8 cellular contexts compared by ENCODE assay signal in genomic region chr7:129188372-129188891, GRCh38. TPM values are rescaled to one million over a fixed set of nuclear protein-coding genes. Genes with fewer than 3 reads are reported as not detected.
DNase-seq lines count a peak whose midpoint lies in the region; ATAC-seq, FAIRE-seq and TF ChIP-seq lines count a peak whose summit lies in the region.

Gene SMO (plus strand): TSS chr7:129188633. CDS start chr7:129189152, 519 bp downstream.

- DNase-seq in AG04449 (ENCODE audit: low read depth, low spot score) (no peak), Panc1 (ENCODE audit: low read depth, low spot score) (no peak), H1 (ENCODE audit: low read depth in 1 of 2, low spot score in 2 of 2) (peak; percentile 54 to 91), mesothelial cell of epicardium (ENCODE audit: low spot score in 2 of 2, unreplicated experiment in 2 of 2) (peak; percentile 77 to 89), upper lobe of right lung (no peak), inferior parietal cortex (ENCODE audit: extremely low spot score) (no peak)

- in situ Hi-C loops in Panc1 (cut with HindIII; ENCODE audit: low pct_unique_long_range_greater_than_20kb, low sequenced_read_pairs): no loop called here

- H3K18ac ChIP-seq in H1 (ENCODE audit: extremely low read depth, low read length): peak within 1 kb of the TSS; percentile 84

- no peak; a peak in 1 of 4 replicates for TF ChIP-seq RAD21 in H1 (IDR thresholded peaks at IDR 0.05 in 1 of 2, conservative IDR thresholded peaks at IDR 0.05 in 1 of 2; ENCODE audit: low read depth in 2 of 2, low read length in 2 of 2)

- 3% methylated on average over 16 of the region's 48 CpGs; no CpG with 5 or more reads in 1 of the 2 experiments for WGBS in H1 (ENCODE audit: extremely low coverage in 1 of 2, insufficient coverage in 1 of 2, insufficient read length in 1 of 2, insufficient replicate concordance in 2 of 2, low coverage in 1 of 2, low lambda C conversion rate in 2 of 2, missing lambda C conversion rate in 1 of 2), 2 experiments

- H3K56ac ChIP-seq in H1 (replicated peaks; ENCODE audit: insufficient read length, low read depth, low read length): peak within 1 kb of the TSS; percentile 35

- H3K9ac ChIP-seq in H1 (replicated peaks in 1 of 4; ENCODE audit: extremely low read depth in 1 of 4, low read depth in 3 of 4, low read length in 3 of 4): peak within 1 kb of the TSS; percentile 81 to 96 (median 85)

- CTCF ChIA-PET in AG04449 (lab: Yijun Ruan, JAX): interaction anchor here (1.0 to 3.3 kb wide), 4 partner anchors 21 to 26 kb away, joined by 3 to 18 read pairs (median 5); no protein-coding TSS in a partner anchor
- CTCF ChIA-PET in Panc1 (lab: Charles Lee): interaction anchor here (1.2 kb wide), 1 partner anchor 25 kb away, joined by 3 read pairs; no protein-coding TSS in a partner anchor
- CTCF ChIA-PET in H1 (lab: Charles Lee; ENCODE audit: partially characterized antibody): interaction anchor here (0.8 to 1.6 kb wide), 3 partner anchors 22 to 25 kb away, joined by 3 to 6 read pairs (median 3); no protein-coding TSS in a partner anchor

- no peak within 1 kb of the TSS for H3K14ac ChIP-seq in H1 (ENCODE audit: insufficient read length)

- peaks cover 16% of the 10 kb centered on the region for H3K23me2 ChIP-seq in H1 (ENCODE audit: low read depth, low read length)

- TF ChIP-seq EP300 in H1 (IDR thresholded peaks at IDR 0.05; ENCODE audit: borderline replicate concordance in 1 of 2, low read depth in 2 of 2, low read length in 2 of 2): peak in 1 of 2 experiments; percentile 76; a peak in 1 of 3 replicates

- H3K23ac ChIP-seq in H1 (ENCODE audit: insufficient read length): no peak within 1 kb of the TSS

- H3K9me3 Mint-ChIP-seq in mesothelial cell of epicardium: no peaks in the 10 kb centered on the region

- H3K36me3 ChIP-seq in Panc1 (ENCODE audit: control insufficient read depth, insufficient read depth, low read length) (no peaks in the 10 kb centered on the region), H1 (ENCODE audit: control insufficient read depth in 2 of 4, insufficient read depth in 4 of 4, low read length in 3 of 4) (peaks cover 0 to 6% (median 2%) of the 10 kb centered on the region in 4 experiments; a peak in 1 of 8 replicates), upper lobe of right lung (no peaks in the 10 kb centered on the region)

- peaks cover 12% of the 10 kb centered on the region for H3K36me3 Mint-ChIP-seq in mesothelial cell of epicardium

- peak within 1 kb of the TSS; percentile 84 for H3K27ac Mint-ChIP-seq in mesothelial cell of epicardium

- peak within 1 kb of the TSS; percentile 45 for H4K91ac ChIP-seq in H1 (replicated peaks; ENCODE audit: insufficient read length, low read length)

- peak within 1 kb of the TSS; percentile 30; the same call in 1 of the 2 replicates for H2AFZ ChIP-seq in H1 (ENCODE audit: low read length)

- no peaks in the 10 kb centered on the region for H3K9me3 ChIP-seq in Panc1 (ENCODE audit: control insufficient read depth, insufficient read depth, low read depth, low read length)
- no peaks in the 10 kb centered on the region for H3K9me3 ChIP-seq in H1 (ENCODE audit: insufficient read depth in 2 of 2, low read depth in 1 of 2, low read length in 1 of 2)
- no peaks in the 10 kb centered on the region for H3K9me3 ChIP-seq in upper lobe of right lung

- H2AK5ac ChIP-seq in H1 (ENCODE audit: low read depth, low read length): no peak within 1 kb of the TSS

- H3K4me3 ChIP-seq in AG04449 (ENCODE audit: low read depth, low read length) (peak within 1 kb of the TSS; percentile 77), GM12875 (ENCODE audit: low read depth, low read length) (peak within 1 kb of the TSS; percentile 66), Panc1 (ENCODE audit: low read depth in 2 of 2, low read length in 2 of 2) (peak within 1 kb of the TSS; percentile 45 to 56), H1 (ENCODE audit: extremely low read depth in 1 of 4, insufficient read depth in 2 of 4, low read depth in 3 of 4, low read length in 4 of 4) (peak within 1 kb of the TSS; percentile 80 to 99 (median 90)), upper lobe of right lung (peak within 1 kb of the TSS; percentile 59)

- H3K4me3 Mint-ChIP-seq in mesothelial cell of epicardium: peak within 1 kb of the TSS; percentile 84

- TF ChIP-seq CTCF in AG04449 (IDR thresholded peaks at IDR 0.05; ENCODE audit: insufficient read depth, low read length, missing control alignments) (no peak), GM12875 (IDR thresholded peaks at IDR 0.05; ENCODE audit: borderline replicate concordance, insufficient read depth, low read depth, low read length) (no peak), Panc1 (IDR thresholded peaks at IDR 0.05) (no peak), H1 (IDR thresholded peaks at IDR 0.05; ENCODE audit: control extremely low read depth in 1 of 3, insufficient read depth in 1 of 3, low read depth in 1 of 3, low read length in 3 of 3) (no peak), mesothelial cell of epicardium (IDR thresholded peaks at IDR 0.05; ENCODE audit: unreplicated experiment) (no peak), upper lobe of right lung (IDR thresholded peaks at IDR 0.05) (no peak)

- peaks cover 14% of the 10 kb centered on the region for H3K27me3 ChIP-seq in Panc1 (ENCODE audit: control insufficient read depth, insufficient read depth, low read length)
- H3K27me3 ChIP-seq in H1 (replicated peaks in 1 of 4; ENCODE audit: control insufficient read depth in 3 of 4, extremely low read depth in 1 of 4, insufficient read depth in 3 of 4, low read length in 3 of 4): peaks cover 0 to 12% (median 6%) of the 10 kb centered on the region in 4 experiments; a peak in 4 of 7 replicates
- peaks cover 42% of the 10 kb centered on the region for H3K27me3 ChIP-seq in upper lobe of right lung

- H3K4me1 Mint-ChIP-seq in mesothelial cell of epicardium: peaks cover 35% of the 10 kb centered on the region

- peak within 1 kb of the TSS; percentile 91 for H3K4me2 ChIP-seq in H1 (ENCODE audit: insufficient read depth in 1 of 2, low read depth in 2 of 2, low read length in 2 of 2)

- H2BK15ac ChIP-seq in H1 (ENCODE audit: low read length): 0 out of 2 replicates have a peak within 1 kb of the TSS, but pooled peaks have one; percentile 54

- peak within 1 kb of the TSS; percentile 91 for H3K4ac ChIP-seq in H1 (replicated peaks; ENCODE audit: insufficient read length, low read depth, low read length)

- H3K4me1 ChIP-seq in Panc1 (ENCODE audit: control insufficient read depth, insufficient read depth, low read length) (no peaks in the 10 kb centered on the region), H1 (replicated peaks in 1 of 4; ENCODE audit: control insufficient read depth in 3 of 4, insufficient read depth in 4 of 4, low read length in 3 of 4) (peaks cover 4 to 12% (median 9%) of the 10 kb centered on the region in 4 experiments; a peak in 6 of 7 replicates), upper lobe of right lung (peaks cover 6% of the 10 kb centered on the region)

- FAIRE-seq in H1 (lab: Jason Lieb, UNC): no peak

- intact Hi-C loops in Panc1 (cut with micrococcal nuclease; ENCODE audit: unreplicated experiment) (no loop called here), upper lobe of right lung (cut with DNase I) (no loop called here)

- no TSS peak for BruUV-seq in Panc1 (replicated peaks; lab: Mats Ljungman, UMichigan)

- H3K27me3 Mint-ChIP-seq in mesothelial cell of epicardium (ENCODE audit: low read depth): no peaks in the 10 kb centered on the region

- peak; percentile 90 to 93 for TF ChIP-seq POLR2A in H1 (IDR thresholded peaks at IDR 0.05; ENCODE audit: control extremely low read depth in 1 of 2, low read depth in 2 of 2, low read length in 2 of 2)

- no peak within 1 kb of the TSS for H3K27ac ChIP-seq in Panc1 (ENCODE audit: low read length)
- peak within 1 kb of the TSS; percentile 48; the same call in 1 of the 2 replicates for H3K27ac ChIP-seq in H1 (ENCODE audit: low read depth, low read length)
- H3K27ac ChIP-seq in upper lobe of right lung: no peak within 1 kb of the TSS

- ATAC-seq in Panc1 (peak; percentile 65), upper lobe of right lung (peak; percentile 67), GM18873 (IDR thresholded peaks at IDR 0.05; ENCODE audit: low FRiP score, unreplicated experiment) (no peak)

- peak within 1 kb of the TSS; percentile 85; the same call in 1 of the 2 replicates for H2BK12ac ChIP-seq in H1 (ENCODE audit: low read depth, low read length)

- H2BK120ac ChIP-seq in H1 (replicated peaks; ENCODE audit: low read depth, low read length): peak within 1 kb of the TSS; percentile 29

- no peak within 1 kb of the TSS for H4K5ac ChIP-seq in H1 (ENCODE audit: insufficient read length, low read depth, low read length)

- H3K79me2 ChIP-seq in H1 (ENCODE audit: control insufficient read depth in 1 of 2, insufficient read depth in 2 of 2, low read length in 2 of 2): peaks cover 24 to 42% of the 10 kb centered on the region in 2 experiments

- peak within 1 kb of the TSS; percentile 48; the same call in 1 of the 2 replicates for H2BK5ac ChIP-seq in H1 (ENCODE audit: low read depth, low read length)

- POLR2A ChIA-PET in AG04449 (lab: Yijun Ruan, JAX): interaction anchor here (0.9 kb wide), 1 partner anchor 25 kb away, joined by 3 read pairs; no protein-coding TSS in a partner anchor
- POLR2A ChIA-PET in Panc1 (lab: Charles Lee): no interaction called here
- POLR2A ChIA-PET in H1 (lab: Charles Lee; ENCODE audit: partially characterized antibody): interaction anchor here (0.7 to 7.9 kb wide), 17 partner anchors 8 to 77 kb away, joined by 3 to 116 read pairs (median 5); partner anchors contain the start of gene AHCYL2

- H3K79me1 ChIP-seq in H1 (ENCODE audit: low read depth, low read length): peaks cover 10% of the 10 kb centered on the region

- H4K20me1 ChIP-seq in H1 (replicated peaks in 1 of 2; ENCODE audit: control insufficient read depth in 1 of 2, insufficient read depth in 2 of 2, low read length in 2 of 2): peaks cover 13 to 14% of the 10 kb centered on the region in 2 experiments

- H2BK20ac ChIP-seq in H1 (ENCODE audit: low read length): peak within 1 kb of the TSS; percentile 37; the same call in 1 of the 2 replicates

- peak within 1 kb of the TSS; percentile 86 for H4K8ac ChIP-seq in H1 (ENCODE audit: extremely low read depth, insufficient read depth, low read length)

TF ChIP-seq in H1, 55 proteins besides CTCF, POLR2A, EP300 and RAD21 (continues in another document):
- TF ChIP-seq TCF12 (IDR thresholded peaks at IDR 0.05; ENCODE audit: low read depth, low read length): no peak

RNA-seq across cellular contexts. Expression of gene SMO, which starts in this region (rescaled TPM):
- 2.9 TPM for total RNA-seq in Panc1 (2021; ENCODE audit: unreplicated experiment)
- polyA plus RNA-seq in Panc1 (2012; ENCODE audit: insufficient read length): 4.0 TPM
- 61.2 and 64.5 TPM in 2 replicates for total RNA-seq in H1 (2021; fragmentation: NEBNext Ultra II Directional; extraction: Animal tissue kit (Norgen Biotek cat#: 25700))
- 67.6 and 75.0 TPM in 2 replicates for polyA plus RNA-seq in H1 (2011; rRNA removed)
- polyA plus RNA-seq in H1 (2011; cell fraction: cytosol; rRNA removed): 60.1 TPM
- 137 TPM for polyA plus RNA-seq in H1 (2011; cell fraction: nucleus; rRNA removed)
- polyA plus RNA-seq in H1 (2012, experiment 1 of 2): 43.2 to 67.8 TPM (median 62.6 TPM) in 4 replicates
- polyA plus RNA-seq in H1 (2012, experiment 2 of 2): 59.7 TPM
- 43.2 TPM for polyA plus RNA-seq in H1 (2013, experiment 1 of 2)
- 45.3 TPM for polyA plus RNA-seq in H1 (2013, experiment 2 of 2)
- 98.6 and 143 TPM in 2 replicates for polyA minus RNA-seq in H1 (2011; rRNA and poly(A)+ RNA removed)
- polyA minus RNA-seq in H1 (2011; cell fraction: cytosol; rRNA and poly(A)+ RNA removed): 63.4 TPM
- 48.7 TPM for polyA minus RNA-seq in H1 (2011; cell fraction: nucleus; rRNA and poly(A)+ RNA removed)
- 134 to 135 TPM (median 134 TPM) in 3 replicates for total RNA-seq in mesothelial cell of epicardium
- 4.0 TPM for total RNA-seq in upper lobe of right lung

Comparison
In these comparisons a context has a peak if more than half of its experiments do, and no peak if none do; other contexts are left out.
1. RNA of gene SMO (total RNA-seq): 134 to 135 TPM in mesothelial cell of epicardium and 61.2 to 64.5 TPM in H1; 4.0 TPM in upper lobe of right lung (single experiment) and 2.9 TPM in Panc1 (single experiment); every median in the first group is over 10 times any median in the second.
2. DNase-seq: peak in H1 (2 of 2) and mesothelial cell of epicardium (2 of 2); none in AG04449 (single experiment), Panc1 (single experiment), upper lobe of right lung (single experiment) and inferior parietal cortex (single experiment).
3. Peak in every context shown above with its lines, with median percentiles within 50 percentile points of each other: H3K4me3 ChIP-seq.